Comparison of ENCODE assay signal across 21 cellular contexts in the genomic region with DNA sequence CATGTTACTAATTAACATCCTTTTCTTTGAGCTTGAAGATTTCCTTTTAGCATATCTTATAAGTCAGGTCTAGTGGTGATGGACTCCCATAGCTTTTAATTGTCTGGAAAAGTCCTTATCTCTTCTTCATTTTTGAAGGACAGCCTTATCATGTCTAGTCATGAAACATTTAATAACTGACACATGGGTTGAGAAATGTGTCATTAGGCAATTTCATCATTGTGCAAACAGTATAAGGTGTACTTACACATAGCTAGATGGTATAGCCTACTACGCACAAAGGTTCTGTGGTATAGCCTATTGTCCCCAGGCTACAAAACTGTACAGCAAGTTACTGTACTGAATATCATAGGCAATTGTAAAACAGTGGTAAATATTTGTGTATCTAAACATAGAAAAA.
"Had no signal": no experiment of that assay in that cellular context is flagged by ENCODE, and none has a peak within 500 bp of the region (broad histone marks: within the 10 kb centered on the region; RNA-seq: fewer than 3 reads in every experiment).

No MANE protein-coding gene starts in this region.

- H3K36me3 ChIP-seq: esophagus squamous epithelium, neural progenitor cell, ovary, stomach, thoracic aorta, transverse colon had no signal

- H3K27ac ChIP-seq: coronary artery, esophagus squamous epithelium, neural progenitor cell, ovary, stomach, thoracic aorta, transverse colon had no signal

- ATAC-seq: left colon; left ventricle myocardium superior; natural killer cell treated with Interleukin-12 subunit alpha and Interleukin-12 subunit beta and Interleukin-15 and Interleukin-18, amount 100 ng/mL, for 72 hours; right cardiac atrium had no signal

- H3K4me2 ChIP-seq: neural progenitor cell had no signal

- H3K9me3 ChIP-seq: esophagus squamous epithelium, ovary, thoracic aorta, transverse colon had no signal

- H3K9ac ChIP-seq: neural progenitor cell had no signal

- DNase-seq: effector CD8-positive, alpha-beta T cell; esophagus squamous epithelium; foreskin fibroblast; left colon; left ventricle myocardium superior; mesenchymal stem cell; midbrain; nucleus accumbens; ovary; right cardiac atrium; small intestine; stimulated activated CD4-positive, alpha-beta T cell treated with anti-CD3 and anti-CD28 coated beads, Interleukin-12 subunit alpha, Interleukin-12 subunit beta, amount 100 ng/mL, for 4 hours; stimulated activated naive CD4-positive, alpha-beta T cell; stomach; substantia nigra; transverse colon had no signal

- H2AFZ ChIP-seq: neural progenitor cell had no signal

- H3K27me3 ChIP-seq: esophagus squamous epithelium, neural progenitor cell, ovary, stomach, transverse colon had no signal

- FAIRE-seq: small intestine had no signal

- H3K4me3 ChIP-seq: coronary artery, esophagus squamous epithelium, lung, neural progenitor cell, ovary, stomach, thoracic aorta, transverse colon had no signal

- H3K4me1 ChIP-seq: esophagus squamous epithelium, neural progenitor cell, stomach, transverse colon had no signal
